Comparison of ENCODE assay signal across 2 cellular contexts in the genomic region with DNA sequence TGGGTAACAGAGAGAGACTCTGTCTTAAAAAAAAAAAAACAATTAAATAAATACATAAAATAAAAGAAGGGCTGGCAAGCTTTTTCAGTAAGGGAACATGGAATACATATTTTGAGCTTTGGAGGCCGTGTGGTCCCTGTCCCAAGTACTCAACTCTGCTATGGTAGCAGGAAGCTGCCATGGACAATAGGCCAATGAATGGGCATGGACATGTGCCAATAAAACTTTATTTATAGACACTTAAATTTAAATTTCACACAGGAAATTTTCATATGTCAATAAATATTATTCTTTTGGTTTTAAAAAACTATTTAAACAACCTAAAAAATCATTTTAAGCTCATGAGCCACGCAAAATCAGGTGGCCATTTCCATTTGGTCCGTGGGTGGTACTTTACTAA.
TF ChIP-seq lines count a peak whose summit lies in the region.

No MANE protein-coding gene starts in this region.

TF ChIP-seq in HepG2, 621 proteins besides CTCF, POLR2A, EP300 and RAD21:
- TF ChIP-seq RFX1 (IDR thresholded peaks at IDR 0.05): no peak
- TF ChIP-seq, protein P1, sequence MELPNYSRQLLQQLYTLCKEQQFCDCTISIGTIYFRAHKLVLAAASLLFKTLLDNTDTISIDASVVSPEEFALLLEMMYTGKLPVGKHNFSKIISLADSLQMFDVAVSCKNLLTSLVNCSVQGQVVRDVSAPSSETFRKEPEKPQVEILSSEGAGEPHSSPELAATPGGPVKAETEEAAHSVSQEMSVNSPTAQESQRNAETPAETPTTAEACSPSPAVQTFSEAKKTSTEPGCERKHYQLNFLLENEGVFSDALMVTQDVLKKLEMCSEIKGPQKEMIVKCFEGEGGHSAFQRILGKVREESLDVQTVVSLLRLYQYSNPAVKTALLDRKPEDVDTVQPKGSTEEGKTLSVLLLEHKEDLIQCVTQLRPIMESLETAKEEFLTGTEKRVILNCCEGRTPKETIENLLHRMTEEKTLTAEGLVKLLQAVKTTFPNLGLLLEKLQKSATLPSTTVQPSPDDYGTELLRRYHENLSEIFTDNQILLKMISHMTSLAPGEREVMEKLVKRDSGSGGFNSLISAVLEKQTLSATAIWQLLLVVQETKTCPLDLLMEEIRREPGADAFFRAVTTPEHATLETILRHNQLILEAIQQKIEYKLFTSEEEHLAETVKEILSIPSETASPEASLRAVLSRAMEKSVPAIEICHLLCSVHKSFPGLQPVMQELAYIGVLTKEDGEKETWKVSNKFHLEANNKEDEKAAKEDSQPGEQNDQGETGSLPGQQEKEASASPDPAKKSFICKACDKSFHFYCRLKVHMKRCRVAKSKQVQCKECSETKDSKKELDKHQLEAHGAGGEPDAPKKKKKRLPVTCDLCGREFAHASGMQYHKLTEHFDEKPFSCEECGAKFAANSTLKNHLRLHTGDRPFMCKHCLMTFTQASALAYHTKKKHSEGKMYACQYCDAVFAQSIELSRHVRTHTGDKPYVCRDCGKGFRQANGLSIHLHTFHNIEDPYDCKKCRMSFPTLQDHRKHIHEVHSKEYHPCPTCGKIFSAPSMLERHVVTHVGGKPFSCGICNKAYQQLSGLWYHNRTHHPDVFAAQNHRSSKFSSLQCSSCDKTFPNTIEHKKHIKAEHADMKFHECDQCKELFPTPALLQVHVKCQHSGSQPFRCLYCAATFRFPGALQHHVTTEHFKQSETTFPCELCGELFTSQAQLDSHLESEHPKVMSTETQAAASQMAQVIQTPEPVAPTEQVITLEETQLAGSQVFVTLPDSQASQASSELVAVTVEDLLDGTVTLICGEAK (IDR thresholded peaks at IDR 0.05): peak; percentile 34; the same call in 1 of the 2 replicates
- TF ChIP-seq, protein P1 (CRISPR knock-in tag; IDR thresholded peaks at IDR 0.05): peak; percentile 66; the same call in 1 of the 2 replicates

TF ChIP-seq in K562, 482 proteins besides CTCF, POLR2A, EP300 and RAD21:
- TF ChIP-seq, protein P1 (IDR thresholded peaks at IDR 0.05): peak; percentile 84
- TF ChIP-seq, protein P1 (CRISPR knock-in tag; IDR thresholded peaks at IDR 0.05): peak; percentile 53; the same call in 1 of the 2 replicates
- TF ChIP-seq KAT2B (IDR thresholded peaks at IDR 0.05; ENCODE audit: low read depth, low read length): no peak
